Comparison of ENCODE assay signal across 17 cellular contexts in the genomic region with DNA sequence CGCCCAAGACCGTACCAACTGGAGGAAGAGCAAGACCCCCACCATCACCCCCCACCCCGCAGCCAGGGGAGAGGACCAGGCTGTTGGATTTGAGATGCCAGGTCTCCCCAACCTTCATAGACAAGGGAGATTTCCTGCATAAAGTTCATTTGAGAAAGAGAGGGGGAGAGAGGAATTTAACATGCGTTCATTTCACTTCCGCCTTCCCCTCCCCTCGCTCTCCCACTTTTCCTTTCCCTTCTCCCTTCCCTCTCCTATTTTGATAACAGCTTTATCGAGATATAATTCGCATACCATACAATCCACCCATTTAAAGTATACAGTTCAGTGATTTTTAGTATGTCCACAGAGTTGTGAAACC. TPM values are rescaled to one million over a fixed set of nuclear protein-coding genes. Genes with fewer than 3 reads are reported as not detected.
A peak's percentile ranks its signal among the peaks of the same experiment; 100 is the strongest.
DNase-seq lines count a peak whose midpoint lies in the region; ATAC-seq lines count a peak whose summit lies in the region.
"Had no signal": no experiment of that assay in that cellular context is flagged by ENCODE, and none has a peak within 500 bp of the region (broad histone marks: within the 10 kb centered on the region; RNA-seq: fewer than 3 reads in every experiment).

No MANE protein-coding gene starts in this region.

- H3K4me3 Mint-ChIP-seq in stimulated activated naive CD8-positive, alpha-beta T cell treated with anti-CD3 and anti-CD28 coated beads, Interleukin-15, Interleukin-2, amounts not matched to agents 100 ng/mL and 50 ng/mL, for 24 hours: peak overlapping the region; percentile 61
- peak overlapping the region; percentile 45 for H3K4me3 Mint-ChIP-seq in activated naive CD8-positive, alpha-beta T cell treated with anti-CD3 and anti-CD28 coated beads, Interleukin-2, amount 10 ng/mL, durations not matched to agents 7 days and 5 days

- H3K36me3 Mint-ChIP-seq in stimulated activated naive CD8-positive, alpha-beta T cell treated with anti-CD3 and anti-CD28 coated beads, Interleukin-15, Interleukin-2, amounts not matched to agents 100 ng/mL and 50 ng/mL, for 24 hours (ENCODE audit: low read depth): no peaks in the 10 kb centered on the region
- peaks cover 4% of the 10 kb centered on the region for H3K36me3 Mint-ChIP-seq in activated naive CD8-positive, alpha-beta T cell treated with anti-CD3 and anti-CD28 coated beads, Interleukin-2, amount 10 ng/mL, durations not matched to agents 7 days and 5 days

- H2AK5ac ChIP-seq in mesendoderm (ENCODE audit: low read length): no peak overlapping the region

- no peak overlapping the region for H3K4ac ChIP-seq in mesendoderm (ENCODE audit: low read depth, low read length)

- POLR2A ChIA-PET in activated naive CD8-positive, alpha-beta T cell treated with anti-CD3 and anti-CD28 coated beads, Interleukin-2, amount 10 ng/mL, durations not matched to agents 7 days and 5 days (lab: Charles Lee): no interaction called here

- H3K4me3 ChIP-seq in mesendoderm (ENCODE audit: low read length): no peak overlapping the region
- H3K4me3 ChIP-seq: BLaER1 had no signal

- no peaks in the 10 kb centered on the region for H3K36me3 ChIP-seq in mesendoderm (ENCODE audit: control insufficient read depth, insufficient read depth, low read length)
- H3K36me3 ChIP-seq: BLaER1, gastroesophageal sphincter had no signal

- peak overlapping the region; percentile 69 for H3K56ac ChIP-seq in mesendoderm (ENCODE audit: low read length)

- no peak overlapping the region for H3K27ac ChIP-seq in mesendoderm (ENCODE audit: low read depth, low read length)
- H3K27ac ChIP-seq: BLaER1, gastroesophageal sphincter, psoas muscle, testis had no signal

- no peaks in the 10 kb centered on the region for H3K79me1 ChIP-seq in mesendoderm (ENCODE audit: low read length)

- peaks cover 17% of the 10 kb centered on the region for H3K4me1 ChIP-seq in mesendoderm (ENCODE audit: control insufficient read depth, low read depth, low read length)

- no peak overlapping the region for H4K8ac ChIP-seq in mesendoderm (ENCODE audit: low read depth, low read length)

- no peak for ATAC-seq in stimulated activated naive CD8-positive, alpha-beta T cell treated with anti-CD3 and anti-CD28 coated beads, Interleukin-15, Interleukin-2, amounts not matched to agents 100 U/mL and 50 U/mL, for 24 hours
- no peak for ATAC-seq in activated naive CD8-positive, alpha-beta T cell treated with anti-CD3 and anti-CD28 coated beads, Interleukin-2, amount 10 ng/mL, durations not matched to agents 7 days and 5 days (ENCODE audit: low read depth)
- ATAC-seq in HG03442 (IDR thresholded peaks at IDR 0.05; ENCODE audit: unreplicated experiment): no peak
- ATAC-seq: gastroesophageal sphincter, PC-3, psoas muscle had no signal

- no peak overlapping the region for H3K27ac Mint-ChIP-seq in stimulated activated naive CD8-positive, alpha-beta T cell treated with anti-CD3 and anti-CD28 coated beads, Interleukin-15, Interleukin-2, amounts not matched to agents 100 ng/mL and 50 ng/mL, for 24 hours
- no peak overlapping the region for H3K27ac Mint-ChIP-seq in activated naive CD8-positive, alpha-beta T cell treated with anti-CD3 and anti-CD28 coated beads, Interleukin-2, amount 10 ng/mL, durations not matched to agents 7 days and 5 days

- peak overlapping the region; percentile 76 for H3K4me2 ChIP-seq in mesendoderm (ENCODE audit: low read length)

- peaks cover 94% of the 10 kb centered on the region for H3K27me3 Mint-ChIP-seq in stimulated activated naive CD8-positive, alpha-beta T cell treated with anti-CD3 and anti-CD28 coated beads, Interleukin-15, Interleukin-2, amounts not matched to agents 100 ng/mL and 50 ng/mL, for 24 hours
- peaks cover 96% of the 10 kb centered on the region for H3K27me3 Mint-ChIP-seq in activated naive CD8-positive, alpha-beta T cell treated with anti-CD3 and anti-CD28 coated beads, Interleukin-2, amount 10 ng/mL, durations not matched to agents 7 days and 5 days

- H3K9ac ChIP-seq in mesendoderm (ENCODE audit: low read length): peak overlapping the region; percentile 49
- H3K9ac ChIP-seq: BLaER1 had no signal

- no peak for DNase-seq in stimulated activated naive CD8-positive, alpha-beta T cell treated with anti-CD3 and anti-CD28 coated beads, Interleukin-15, Interleukin-2, amounts not matched to agents 100 U/mL and 50 U/mL, for 24 hours
- no peak for DNase-seq in activated naive CD8-positive, alpha-beta T cell treated with anti-CD3 and anti-CD28 coated beads, Interleukin-2, amount 10 ng/mL, durations not matched to agents 7 days and 5 days
- DNase-seq in mesendoderm: peak; percentile 24
- DNase-seq in NCI-H1105 (lab: John Stamatoyannopoulos, UW): no peak
- DNase-seq in effector CD4-positive, alpha-beta T cell: no peak
- DNase-seq: HCEC 1CT; Kasumi-1; NCI-H1436 treated with DMSO at 0.1 percent for 48 hours; PC-3; psoas muscle; stimulated activated CD4-positive, alpha-beta T cell treated with anti-CD3 and anti-CD28 coated beads, Interleukin-15, amount 100 ng/mL, for 24 hours; testis had no signal

- H3K9me3 Mint-ChIP-seq in stimulated activated naive CD8-positive, alpha-beta T cell treated with anti-CD3 and anti-CD28 coated beads, Interleukin-15, Interleukin-2, amounts not matched to agents 100 ng/mL and 50 ng/mL, for 24 hours: no peaks in the 10 kb centered on the region
- H3K9me3 Mint-ChIP-seq in activated naive CD8-positive, alpha-beta T cell treated with anti-CD3 and anti-CD28 coated beads, Interleukin-2, amount 10 ng/mL, durations not matched to agents 7 days and 5 days: no peaks in the 10 kb centered on the region

- H2BK15ac ChIP-seq in mesendoderm (replicated peaks; ENCODE audit: low read depth): no peak overlapping the region

- no peak overlapping the region for H2BK5ac ChIP-seq in mesendoderm (ENCODE audit: low read length)

- no peak overlapping the region for H2BK120ac ChIP-seq in mesendoderm (ENCODE audit: low read depth, low read length)

- no peak overlapping the region for H4K5ac ChIP-seq in mesendoderm (ENCODE audit: low read length)

- no peak overlapping the region for H3K18ac ChIP-seq in mesendoderm (ENCODE audit: low read length)

- H3K4me1 Mint-ChIP-seq in stimulated activated naive CD8-positive, alpha-beta T cell treated with anti-CD3 and anti-CD28 coated beads, Interleukin-15, Interleukin-2, amounts not matched to agents 100 ng/mL and 50 ng/mL, for 24 hours (ENCODE audit: low read depth): peaks cover 50% of the 10 kb centered on the region
- H3K4me1 Mint-ChIP-seq in activated naive CD8-positive, alpha-beta T cell treated with anti-CD3 and anti-CD28 coated beads, Interleukin-2, amount 10 ng/mL, durations not matched to agents 7 days and 5 days: peaks cover 25% of the 10 kb centered on the region

- H3K27me3 ChIP-seq in mesendoderm (ENCODE audit: insufficient read depth, low read length, poor library complexity): peaks cover 50% of the 10 kb centered on the region

- no peaks in the 10 kb centered on the region for H3K79me2 ChIP-seq in mesendoderm (ENCODE audit: control insufficient read depth, insufficient read depth, low read length)

- no CpG with 5 or more reads among the region's 8 CpGs for WGBS in mesendoderm (ENCODE audit: extremely low coverage, insufficient coverage, low lambda C conversion rate)

- no peak overlapping the region for H3K23ac ChIP-seq in mesendoderm (ENCODE audit: low read length)

RNA-seq across cellular contexts. Expression of gene NKX2-5, which starts 4.2 kb away (rescaled TPM):
- total RNA-seq in activated naive CD8-positive, alpha-beta T cell treated with anti-CD3 and anti-CD28 coated beads, Interleukin-2, amount 10 ng/mL, durations not matched to agents 7 days and 5 days: not detected
- polyA plus RNA-seq in mesendoderm (2013, experiment 1 of 2): 0.44 TPM
- 0.32 TPM for polyA plus RNA-seq in mesendoderm (2013, experiment 2 of 2)
- total RNA-seq: gastroesophageal sphincter, PC-3 had no signal
- polyA plus RNA-seq: keratinocyte, psoas muscle had no signal
